1 cellular context compared by ENCODE assay signal in genomic region chr3:156637480-156638022, GRCh38.
TF ChIP-seq lines count a peak whose summit lies in the region.

No MANE protein-coding gene starts in this region.

TF ChIP-seq in GM12878, 131 proteins besides CTCF, POLR2A, EP300 and RAD21:
- TF ChIP-seq E4F1 (IDR thresholded peaks at IDR 0.05; ENCODE audit: borderline replicate concordance, partially characterized antibody): no peak
- TF ChIP-seq ZSCAN29 (IDR thresholded peaks at IDR 0.05): no peak
- TF ChIP-seq DPF2 (IDR thresholded peaks at IDR 0.05): no peak
- no peak for TF ChIP-seq WRNIP1 (IDR thresholded peaks at IDR 0.05; ENCODE audit: borderline replicate concordance, low read depth, low read length)
